ENCODE assay signal across 21 cellular contexts in the genomic region with DNA sequence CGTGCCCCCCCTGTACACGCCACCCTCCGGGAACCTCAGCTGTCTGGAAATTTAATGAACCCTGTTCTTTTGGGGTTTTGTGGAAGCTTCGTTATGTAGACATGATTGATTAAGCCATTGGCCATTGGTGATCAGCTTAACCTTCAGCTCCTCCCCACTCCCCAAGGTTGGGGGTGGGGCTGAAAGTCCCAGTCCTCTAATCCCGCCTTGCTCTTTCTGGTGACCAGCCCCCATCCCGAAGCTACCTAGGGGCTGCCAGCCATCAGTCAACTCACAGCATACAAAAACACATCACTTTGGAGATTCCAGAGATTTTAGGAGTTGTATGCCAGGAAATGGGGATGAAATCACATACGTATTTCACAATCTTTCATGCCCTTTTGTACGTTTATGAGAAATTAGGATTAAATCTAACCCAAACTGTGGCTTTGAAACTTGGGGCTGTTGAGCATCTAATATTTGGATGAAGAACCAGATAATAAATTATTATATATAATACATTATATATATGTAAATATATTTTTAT. TPM values are rescaled to one million over a fixed set of nuclear protein-coding genes. Genes with fewer than 3 reads are reported as not detected.
DNase-seq lines count a peak whose midpoint lies in the region; FAIRE-seq and TF ChIP-seq lines count a peak whose summit lies in the region.
"Had no signal": no experiment of that assay in that cellular context is flagged by ENCODE, and none has a peak within 500 bp of the region (broad histone marks: within the 10 kb centered on the region; RNA-seq: fewer than 3 reads in every experiment).

No MANE protein-coding gene starts in this region.

- H3K9me3 ChIP-seq in GM23248 (ENCODE audit: low read depth) (no peaks in the 10 kb centered on the region), trophoblast cell (ENCODE audit: insufficient read depth, low read depth, low read length) (no peaks in the 10 kb centered on the region), uterus (no peaks in the 10 kb centered on the region)
- H3K9me3 ChIP-seq: A549 had no signal

- TF ChIP-seq CTCF in VCaP (conservative IDR thresholded peaks at IDR 0.05), result no peak
- no peak for TF ChIP-seq CTCF in fibroblast of mammary gland (conservative IDR thresholded peaks at IDR 0.05; ENCODE audit: control insufficient read depth, insufficient read depth, low read depth, low read length)
- no peak for TF ChIP-seq CTCF in uterus (IDR thresholded peaks at IDR 0.05)

- no peaks in the 10 kb centered on the region for H3F3A ChIP-seq in GM23248 (ENCODE audit: insufficient read depth)

- H3K4me3 ChIP-seq in GM23248 (no peak overlapping the region), fibroblast of mammary gland (ENCODE audit: control insufficient read depth, low read depth, low read length) (no peak overlapping the region), trophoblast cell (ENCODE audit: low read depth, low read length) (no peak overlapping the region), uterus (no peak overlapping the region)
- H3K4me3 ChIP-seq: A549 had no signal

- H3K4ac ChIP-seq in trophoblast cell (ENCODE audit: low read depth, low read length), result no peak overlapping the region

- H3K4me2 ChIP-seq in GM23248 (ENCODE audit: unreplicated experiment) (no peak overlapping the region), trophoblast cell (ENCODE audit: low read length) (no peak overlapping the region)
- H3K4me2 ChIP-seq: A549 had no signal

- H3K4me1 ChIP-seq in GM23248 (ENCODE audit: insufficient read depth) (no peaks in the 10 kb centered on the region), trophoblast cell (ENCODE audit: control insufficient read depth in 1 of 2, insufficient read depth in 2 of 2, low read length in 2 of 2) (peaks cover 7 to 12% of the 10 kb centered on the region in 2 experiments), uterus (no peaks in the 10 kb centered on the region)
- H3K4me1 ChIP-seq: A549, BE2C had no signal

- H4K8ac ChIP-seq in trophoblast cell (ENCODE audit: low read depth, low read length), result no peak overlapping the region

- peak; percentile 10 for DNase-seq in GM23248
- DNase-seq in fibroblast of mammary gland (ENCODE audit: low read depth), result peak; percentile 21
- DNase-seq in trophoblast cell, result peak; percentile 22 to 49
- no peak for DNase-seq in urothelium cell line (ENCODE audit: low spot score)
- no peak for DNase-seq in DMS53 (lab: John Stamatoyannopoulos, UW)
- no peak for DNase-seq in NCI-H82 (lab: John Stamatoyannopoulos, UW)
- no peak for DNase-seq in uterus
- DNase-seq: BE2C, DMS79, Karpas-422, MV-4-11, NCI-H1105 treated with DMSO at 0.1 percent for 48 hours, NCI-H1694, NCI-H2081, NCI-H2171, NCI-H524 treated with DMSO at 0.1 percent for 48 hours, Right ventricle myocardium superior had no signal

- no peak overlapping the region for H2BK12ac ChIP-seq in trophoblast cell (ENCODE audit: low read length)

- H3K14ac ChIP-seq in trophoblast cell (ENCODE audit: low read length), result no peak overlapping the region

- H3K9me2 ChIP-seq in GM23248 (ENCODE audit: insufficient read depth), result no peaks in the 10 kb centered on the region

- H2BK5ac ChIP-seq in trophoblast cell (ENCODE audit: low read depth, low read length, poor library complexity), result no peak overlapping the region

- H2BK120ac ChIP-seq in trophoblast cell (ENCODE audit: insufficient read depth, low read length, poor library complexity), result no peak overlapping the region

- H4K91ac ChIP-seq in trophoblast cell (ENCODE audit: low read depth, low read length), result no peak overlapping the region

- H3K23ac ChIP-seq in trophoblast cell (ENCODE audit: low read length), result no peak overlapping the region

- H4K20me1 ChIP-seq in GM23248 (ENCODE audit: insufficient read depth), result no peaks in the 10 kb centered on the region

- 82 to 85% methylated on average over 8 of the region's 8 CpGs for WGBS in GM23248 (ENCODE audit: low coverage in 1 of 2, low lambda C conversion rate in 2 of 2, missing lambda C conversion rate in 2 of 2), 2 experiments
- no CpG with 5 or more reads among the region's 8 CpGs for WGBS in trophoblast cell (ENCODE audit: extremely low coverage, insufficient coverage, insufficient read length)

- no peak overlapping the region for H2AK5ac ChIP-seq in trophoblast cell (ENCODE audit: low read length)

- in situ Hi-C loops in GM23248 (cut with MboI), result no loop called here

- H3K27me3 ChIP-seq in GM23248 (replicated peaks; ENCODE audit: insufficient read depth) (no peaks in the 10 kb centered on the region), trophoblast cell (ENCODE audit: insufficient read depth, low read length) (no peaks in the 10 kb centered on the region), uterus (no peaks in the 10 kb centered on the region)
- H3K27me3 ChIP-seq: BE2C had no signal

- H4K12ac ChIP-seq in trophoblast cell (ENCODE audit: low read depth, low read length), result no peak overlapping the region

- H2AFZ ChIP-seq in GM23248 (no peak overlapping the region), trophoblast cell (ENCODE audit: insufficient read depth, low read length, poor library complexity) (no peak overlapping the region)

- H3K36me3 ChIP-seq in GM23248 (ENCODE audit: low read depth) (no peaks in the 10 kb centered on the region), trophoblast cell (ENCODE audit: control insufficient read depth in 1 of 2, insufficient read depth in 2 of 2, low read length in 2 of 2) (no peaks in the 10 kb centered on the region), uterus (no peaks in the 10 kb centered on the region)
- H3K36me3 ChIP-seq: BE2C had no signal

- H3K79me2 ChIP-seq in GM23248 (ENCODE audit: insufficient read depth) (0 out of 2 replicates have a peak, but pooled peaks cover 3% of the 10 kb centered on the region), trophoblast cell (ENCODE audit: control insufficient read depth, insufficient read depth, low read length, poor library complexity) (no peaks in the 10 kb centered on the region)

- H3K18ac ChIP-seq in trophoblast cell (ENCODE audit: low read length), result no peak overlapping the region

- TF ChIP-seq POLR2A in uterus (IDR thresholded peaks at IDR 0.05), result no peak

- H3K9ac ChIP-seq in GM23248, result no peak overlapping the region
- H3K9ac ChIP-seq in trophoblast cell (ENCODE audit: low read length), result no peak overlapping the region

- peaks cover 5% of the 10 kb centered on the region for H3K79me1 ChIP-seq in trophoblast cell (ENCODE audit: low read length)

- intact Hi-C loops in uterus (cut with DNase I; ENCODE audit: low total_unique reads), result no loop called here

- no peak for FAIRE-seq in urothelium cell line (lab: Jason Lieb, UNC)
- FAIRE-seq: A549, H1 had no signal

- H3K27ac ChIP-seq in GM23248, result no peak overlapping the region
- H3K27ac ChIP-seq in VCaP, result peak overlapping the region; percentile 92
- no peak overlapping the region for H3K27ac ChIP-seq in trophoblast cell (ENCODE audit: low read depth, low read length)
- H3K27ac ChIP-seq in uterus, result no peak overlapping the region
- H3K27ac ChIP-seq: A549 had no signal

RNA-seq across cellular contexts. Expression of a gene that starts 52.3 kb away (rescaled TPM):
- 77.8 and 97.8 TPM in 2 replicates for total RNA-seq in GM23248 (2014; rRNA removed; shearing (Covaris generic))
- polyA plus RNA-seq in GM23248 (2016; fragmentation: Nextera tagmentation; extraction: Ambion mirVana), result 67.0 and 69.5 TPM in 2 replicates
- 7.6 and 8.6 TPM in 2 replicates for polyA plus RNA-seq in trophoblast cell (2013)
- 10 to 100 TPM; 22.8 to 98.8 (median 76.5) TPM for total RNA-seq in uterus
- total RNA-seq: OCI-LY7 had no signal

Comparison
In these comparisons a context has a peak if more than half of its experiments do, and no peak if none do; other contexts are left out.
1. DNase-seq: peak in GM23248 (single experiment), fibroblast of mammary gland (single experiment) and trophoblast cell (2 of 2); none in urothelium cell line (single experiment), DMS53 (single experiment), NCI-H82 (single experiment) and uterus (0 of 2).